ENCODE assay signal across 15 cellular contexts in genomic region chr18:2901405-2901989, GRCh38. TPM values are rescaled to one million over a fixed set of nuclear protein-coding genes. Genes with fewer than 3 reads are reported as not detected.
DNase-seq lines count a peak whose midpoint lies in the region; ATAC-seq lines count a peak whose summit lies in the region.
"Had no signal": no experiment of that assay in that cellular context is flagged by ENCODE, and none has a peak within 500 bp of the region (broad histone marks: within the 10 kb centered on the region; RNA-seq: fewer than 3 reads in every experiment).

No MANE protein-coding gene starts in this region.

- peak; percentile 61 for DNase-seq in GM04503 (ENCODE audit: low read depth)
- DNase-seq in dedifferentiated amniotic fluid mesenchymal stem cell (ENCODE audit: extremely low spot score), result peak; percentile 51
- no peak for DNase-seq in left cardiac atrium
- DNase-seq in stromal cell of bone marrow (ENCODE audit: low read depth), result peak; percentile 13
- DNase-seq in CD1c-positive myeloid dendritic cell (ENCODE audit: extremely low spot score), result no peak
- no peak for DNase-seq in middle frontal gyrus (ENCODE audit: extremely low spot score, low spot score)
- DNase-seq in glomerular visceral epithelial cell (ENCODE audit: extremely low spot score), result no peak
- DNase-seq in putamen (ENCODE audit: low spot score), result no peak
- DNase-seq: activated T-cell treated with anti-CD3 and anti-CD28 coated beads, Interleukin-2, amount 50 U/mL, for 1 hour; cortex of kidney; foreskin melanocyte; immature natural killer cell; MV-4-11; nucleus accumbens; stimulated activated CD4-positive, alpha-beta T cell treated with anti-CD3 and anti-CD28 coated beads, Interleukin-12 subunit alpha, Interleukin-12 subunit beta, amount 100 ng/mL, for 4 hours had no signal

- ATAC-seq in left cardiac atrium, result peak; percentile 7 to 38

- intact Hi-C loops in left cardiac atrium (cut with DNase I), result loop anchor here in 1 of 2 donors (10.0 kb wide), 1 partner anchor 97 kb away; no protein-coding TSS in a partner anchor

RNA-seq across cellular contexts. Expression of gene EMILIN2, which starts 54.7 kb away (rescaled TPM):
- total RNA-seq in left cardiac atrium, result 10 to 100 TPM; 12.2 to 17.8 TPM

Comparison
In these comparisons a context has a peak if more than half of its experiments do, and no peak if none do; other contexts are left out.
1. DNase-seq: peak in GM04503 (single experiment), dedifferentiated amniotic fluid mesenchymal stem cell (single experiment) and stromal cell of bone marrow (single experiment); none in left cardiac atrium (single experiment), CD1c-positive myeloid dendritic cell (single experiment), middle frontal gyrus (single experiment), glomerular visceral epithelial cell (single experiment) and putamen (single experiment).